8 cellular contexts compared by ENCODE assay signal in the genomic region with DNA sequence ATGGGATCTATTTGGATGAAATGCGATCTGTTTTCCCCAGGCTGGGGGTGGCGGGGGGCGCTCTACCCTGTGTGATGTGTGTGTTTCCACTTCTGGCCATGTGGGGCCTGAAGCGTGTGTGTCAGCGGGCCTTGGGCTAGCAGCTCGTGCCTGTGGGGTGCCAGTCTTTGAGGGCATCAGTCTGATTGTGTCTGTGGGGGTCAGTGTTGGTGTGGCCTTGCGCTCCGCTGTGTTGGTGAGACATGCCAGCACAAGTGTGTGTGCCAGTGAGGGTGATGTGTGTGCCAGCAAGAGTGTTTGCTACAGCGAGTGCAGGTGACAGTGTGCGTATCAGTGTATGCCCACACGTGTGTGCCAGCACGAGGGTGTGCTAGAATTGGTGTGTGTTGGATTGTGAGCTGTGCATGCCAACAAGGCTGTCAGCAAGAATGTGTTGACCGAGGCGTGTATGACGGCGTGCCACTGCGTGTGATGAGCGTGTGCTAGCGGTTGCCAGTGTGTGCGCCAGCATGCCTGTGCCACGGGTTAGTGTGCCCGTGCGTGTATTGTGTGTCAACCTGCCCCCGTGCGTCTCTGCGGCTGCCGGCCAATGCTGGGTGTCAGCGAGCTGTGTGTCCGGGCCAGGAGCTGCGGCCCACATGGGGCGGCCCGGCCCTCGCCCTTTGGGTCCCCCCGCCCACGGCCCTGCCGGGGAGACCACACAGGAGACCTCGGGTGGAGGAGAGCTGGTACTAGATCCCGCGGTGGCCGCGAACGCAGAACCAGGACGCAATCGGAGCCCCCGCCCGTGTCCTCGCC. TPM values are rescaled to one million over a fixed set of nuclear protein-coding genes. Genes with fewer than 3 reads are reported as not detected.
DNase-seq lines count a peak whose midpoint lies in the region; ATAC-seq and TF ChIP-seq lines count a peak whose summit lies in the region.

No MANE protein-coding gene starts in this region.

- H3K4me3 ChIP-seq in BE2C (ENCODE audit: low read depth, low read length) (peak overlapping the region; percentile 72), HUES6 (ENCODE audit: low read depth, low read length) (peak overlapping the region; percentile 66), WI38 (ENCODE audit: low read depth, low read length) (peak overlapping the region; percentile 64), coronary artery (peak overlapping the region; percentile 76), lung (peak overlapping the region; percentile 68)

- H3K27me3 ChIP-seq in BE2C: no peaks in the 10 kb centered on the region
- peaks cover 3% of the 10 kb centered on the region; the same call in 1 of the 2 replicates for H3K27me3 ChIP-seq in HUES6 (ENCODE audit: control insufficient read depth, insufficient read depth, low read length)
- no peaks in the 10 kb centered on the region for H3K27me3 ChIP-seq in lung (ENCODE audit: control insufficient read depth, insufficient read depth)

- WGBS in lung, 2 donors: 3 to 5% methylated on average over 31 to 47 of the region's 47 CpGs

- H3K36me3 ChIP-seq in BE2C (peaks cover 12% of the 10 kb centered on the region), HUES6 (ENCODE audit: control insufficient read depth, insufficient read depth, low read length) (peaks cover 30% of the 10 kb centered on the region; the same call in 1 of the 2 replicates), lung (ENCODE audit: control insufficient read depth in 2 of 2, insufficient read depth in 2 of 2, low read length in 2 of 2) (no peaks in the 10 kb centered on the region)

- peak; percentile 26; the same call in 1 of the 2 replicates for TF ChIP-seq CTCF in BE2C (IDR thresholded peaks at IDR 0.05; ENCODE audit: low read depth, low read length)
- TF ChIP-seq CTCF in WI38 (IDR thresholded peaks at IDR 0.05; ENCODE audit: low read depth, low read length): no peak
- TF ChIP-seq CTCF in coronary artery (IDR thresholded peaks at IDR 0.05): no peak
- no peak for TF ChIP-seq CTCF in lung (IDR thresholded peaks at IDR 0.05; ENCODE audit: control extremely low read depth, extremely low read depth)

- ATAC-seq in lung (ENCODE audit: insufficient read depth, low FRiP score) (peak; percentile 2), HG03457 (IDR thresholded peaks at IDR 0.05; ENCODE audit: unreplicated experiment) (no peak)
- ATAC-seq in stimulated activated naive CD8-positive, alpha-beta T cell treated with anti-CD3 and anti-CD28 coated beads, Interleukin-15, Interleukin-2, amounts not matched to agents 100 U/mL and 50 U/mL, for 24 hours: peak; percentile 40

- H3K4me1 ChIP-seq in BE2C: peaks cover 37% of the 10 kb centered on the region
- H3K4me1 ChIP-seq in HUES6 (ENCODE audit: control insufficient read depth, insufficient read depth, low read length): peaks cover 56% of the 10 kb centered on the region
- H3K4me1 ChIP-seq in lung (ENCODE audit: control insufficient read depth in 2 of 2, insufficient read depth in 2 of 2, low read length in 2 of 2): peaks cover 6 to 33% of the 10 kb centered on the region in 2 donors

- DNase-seq in BE2C (peak; percentile 72), coronary artery (ENCODE audit: low spot score) (peak; percentile 72), lung (ENCODE audit: low spot score) (peak; percentile 61), cerebellar nuclear complex (lab: John Stamatoyannopoulos, UW) (no peak)
- DNase-seq in stimulated activated naive CD8-positive, alpha-beta T cell treated with anti-CD3 and anti-CD28 coated beads, Interleukin-15, Interleukin-2, amounts not matched to agents 100 U/mL and 50 U/mL, for 24 hours: peak; percentile 56

- H3K9me3 ChIP-seq in BE2C (no peaks in the 10 kb centered on the region), HUES6 (ENCODE audit: control insufficient read depth, insufficient read depth, low read depth, low read length) (no peaks in the 10 kb centered on the region), lung (ENCODE audit: control insufficient read depth in 2 of 2, insufficient read depth in 1 of 2, low read length in 1 of 2) (no peaks in the 10 kb centered on the region)

- peak overlapping the region; percentile 81; the same call in 1 of the 2 replicates for H3K27ac ChIP-seq in HUES6 (ENCODE audit: low read depth, low read length)
- H3K27ac ChIP-seq in coronary artery: peak overlapping the region; percentile 77 to 85
- H3K27ac ChIP-seq in lung (ENCODE audit: low read depth in 1 of 2, low read length in 1 of 2): peak overlapping the region; percentile 43 to 97

- peak overlapping the region; percentile 75 for H3K9ac ChIP-seq in HUES6 (ENCODE audit: low read length)

RNA-seq across cellular contexts. Expression of a gene that starts 0.5 kb away (rescaled TPM):
- polyA plus RNA-seq in BE2C (2012; ENCODE audit: insufficient read depth, insufficient read length, low read depth): 102 TPM
- total RNA-seq in lung: 100 to 1,000 TPM in 1 of 2 donors, 10 to 100 TPM in 1; 64.4 to 145 TPM
- polyA plus RNA-seq in lung: 10 to 100 TPM; 39.8 to 46.0 TPM

RNA-seq across cellular contexts. Expression of a gene that starts 48.4 kb away (rescaled TPM):
- polyA plus RNA-seq in BE2C (2012; ENCODE audit: insufficient read depth, insufficient read length, low read depth): 2,133 TPM
- 1,000 to 10,000 TPM; 1,036 to 2,104 TPM for total RNA-seq in lung
- polyA plus RNA-seq in lung: 1,000 to 10,000 TPM; 2,193 to 2,813 TPM

Comparison
In these comparisons a context has a peak if more than half of its experiments do, and no peak if none do; other contexts are left out.
1. DNase-seq: peak in BE2C (single experiment), coronary artery (single experiment), lung (single experiment) and stimulated activated naive CD8-positive, alpha-beta T cell treated with anti-CD3 and anti-CD28 coated beads, Interleukin-15, Interleukin-2, amounts not matched to agents 100 U/mL and 50 U/mL, for 24 hours (single experiment); none in cerebellar nuclear complex (0 of 2).
2. Peak in every context shown above with its lines, with median percentiles within 50 percentile points of each other: H3K4me3 ChIP-seq and H3K27ac ChIP-seq.